Comparison of ENCODE assay signal across 8 cellular contexts in the genomic region with DNA sequence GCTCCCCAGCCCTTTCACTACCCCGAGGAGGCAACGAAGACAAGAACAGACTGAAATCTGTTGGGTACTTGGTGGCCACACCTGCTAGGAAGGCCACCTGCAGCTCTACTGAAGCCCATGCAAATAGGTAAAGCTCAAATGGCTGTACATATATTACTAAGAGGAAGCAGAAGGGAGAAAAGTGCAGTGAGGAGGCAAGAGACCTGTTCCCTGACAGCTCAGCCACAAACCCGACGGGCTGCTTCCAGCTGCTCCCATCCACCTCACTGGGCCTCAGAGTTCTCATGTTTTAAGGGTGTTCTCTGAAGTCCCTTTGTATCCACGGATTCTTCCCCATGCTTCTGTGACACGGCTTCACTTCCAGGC. TPM values are rescaled to one million over a fixed set of nuclear protein-coding genes. Genes with fewer than 3 reads are reported as not detected.
A peak's percentile ranks its signal among the peaks of the same experiment; 100 is the strongest.
DNase-seq lines count a peak whose midpoint lies in the region; ATAC-seq and TF ChIP-seq lines count a peak whose summit lies in the region.

No MANE protein-coding gene starts in this region.

- H3K9ac ChIP-seq in stomach smooth muscle (ENCODE audit: low read length in 2 of 2): peak overlapping the region; percentile 29

- no peak overlapping the region for H3K27ac ChIP-seq in foreskin keratinocyte
- peak overlapping the region; percentile 66 for H3K27ac ChIP-seq in stomach smooth muscle (ENCODE audit: low read length)

- DNase-seq in GM10248 (ENCODE audit: extremely low spot score) (peak; percentile 59), LHCN-M2 (ENCODE audit: low read depth) (peak; percentile 54), foreskin keratinocyte (no peak), GDM1 (lab: John Stamatoyannopoulos, UW) (no peak), NCI-H1930 (lab: John Stamatoyannopoulos, UW) (no peak)
- no peak for DNase-seq in activated naive CD4-positive, alpha-beta T cell treated with anti-CD3 and anti-CD28 coated beads, Interleukin-2, amount 50 U/mL, for 16 hours

- CTCF ChIA-PET in GM10248 (lab: Yijun Ruan, JAX): interaction anchor here (0.9 to 1.0 kb wide), 3 partner anchors 11 to 14 kb away, joined by 3 to 4 read pairs (median 3); no protein-coding TSS in a partner anchor

- POLR2A ChIA-PET in GM10248 (lab: Yijun Ruan, JAX): no interaction called here

- peak overlapping the region; percentile 54 to 61 for H3K4me3 ChIP-seq in stomach smooth muscle (ENCODE audit: low read length in 2 of 2)

- H3K9me3 ChIP-seq in stomach smooth muscle (ENCODE audit: control insufficient read depth in 2 of 2, low read length in 2 of 2): no peaks in the 10 kb centered on the region

- peak; percentile 95 for ATAC-seq in GM21717 (IDR thresholded peaks at IDR 0.05; ENCODE audit: unreplicated experiment)
- peak; percentile 69 for ATAC-seq in foreskin keratinocyte

- H3K4me1 ChIP-seq in foreskin keratinocyte (peaks cover 26% of the 10 kb centered on the region), stomach smooth muscle (ENCODE audit: control insufficient read depth, insufficient read depth, low read length) (peaks cover 58% of the 10 kb centered on the region)

- no peaks in the 10 kb centered on the region for H3K27me3 ChIP-seq in foreskin keratinocyte
- H3K27me3 ChIP-seq in stomach smooth muscle (ENCODE audit: control insufficient read depth in 1 of 2, insufficient read depth in 2 of 2, low read length in 2 of 2): no peaks in the 10 kb centered on the region

- TF ChIP-seq CTCF in GM10248 (IDR thresholded peaks at IDR 0.05; ENCODE audit: control extremely low read depth, extremely low read depth, low read depth, missing control alignments): no peak
- TF ChIP-seq CTCF in foreskin keratinocyte (conservative IDR thresholded peaks at IDR 0.05): no peak

- no peaks in the 10 kb centered on the region for H3K36me3 ChIP-seq in stomach smooth muscle (ENCODE audit: control insufficient read depth in 2 of 2, insufficient read depth in 2 of 2, low read length in 2 of 2)

RNA-seq across cellular contexts. Expression of gene TRAM2, which starts 24.6 kb away (rescaled TPM):
- total RNA-seq in LHCN-M2 (2014; rRNA removed) (108 and 124 TPM in 2 replicates), foreskin keratinocyte (23.3 and 34.9 TPM in 2 replicates)
- polyA plus RNA-seq in LHCN-M2 (2012): 95.4 TPM
- polyA plus RNA-seq in foreskin keratinocyte: 7.7 and 9.1 TPM in 2 replicates

Comparison
In these comparisons a context has a peak if more than half of its experiments do, and no peak if none do; other contexts are left out.
1. DNase-seq: peak in GM10248 (single experiment) and LHCN-M2 (single experiment); none in foreskin keratinocyte (0 of 2), GDM1 (single experiment), NCI-H1930 (0 of 2) and activated naive CD4-positive, alpha-beta T cell treated with anti-CD3 and anti-CD28 coated beads, Interleukin-2, amount 50 U/mL, for 16 hours (single experiment).